In the genomic region with DNA sequence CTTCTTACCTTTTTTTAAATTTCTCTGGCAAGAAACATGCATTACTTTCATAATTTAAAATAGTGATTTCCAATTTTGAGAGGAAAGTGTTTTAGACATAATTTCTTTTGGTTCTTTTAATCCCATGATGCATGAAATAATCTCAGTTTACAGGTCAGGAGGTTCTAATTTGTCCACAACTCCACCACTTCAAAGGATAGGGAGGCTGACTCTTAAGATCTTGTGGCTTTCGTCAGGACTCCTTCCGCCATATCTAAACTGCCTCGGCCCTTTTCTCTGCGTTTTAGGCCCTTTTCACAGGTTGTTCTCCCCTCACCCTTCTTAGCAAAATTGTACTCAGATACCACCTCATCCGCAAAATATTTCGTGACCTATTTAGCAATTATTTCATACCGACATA, we compare ENCODE assay signal across 22 cellular contexts. TPM values are rescaled to one million over a fixed set of nuclear protein-coding genes. Genes with fewer than 3 reads are reported as not detected.
DNase-seq lines count a peak whose midpoint lies in the region; ATAC-seq and TF ChIP-seq lines count a peak whose summit lies in the region.
"Had no signal": no experiment of that assay in that cellular context is flagged by ENCODE, and none has a peak within 500 bp of the region (broad histone marks: within the 10 kb centered on the region; RNA-seq: fewer than 3 reads in every experiment).

No MANE protein-coding gene starts in this region.

- H3K4me1 Mint-ChIP-seq in natural killer cell (peaks cover 23 to 33% of the 10 kb centered on the region in 2 donors), WTC11 (peaks cover 2% of the 10 kb centered on the region; the same call in 1 of the 2 replicates), immature natural killer cell (peaks cover 26 to 51% of the 10 kb centered on the region in 2 donors)
- peaks cover 7 to 13% of the 10 kb centered on the region in 2 donors for H3K4me1 Mint-ChIP-seq in natural killer cell treated with Interleukin-12 subunit alpha and Interleukin-12 subunit beta and Interleukin-15 and Interleukin-18, amount 100 ng/mL, for 72 hours (ENCODE audit: low read depth in 2 of 2)

- no peak overlapping the region for H3K4me3 ChIP-seq in suprapubic skin
- H3K4me3 ChIP-seq: MG63 had no signal

- TF ChIP-seq CTCF in natural killer cell (IDR thresholded peaks at IDR 0.05), result no peak
- no peak for TF ChIP-seq CTCF in WTC11 (IDR thresholded peaks at IDR 0.05)
- TF ChIP-seq CTCF in suprapubic skin (IDR thresholded peaks at IDR 0.05), result no peak

- H3K9me3 Mint-ChIP-seq in natural killer cell (no peaks in the 10 kb centered on the region), WTC11 (no peaks in the 10 kb centered on the region), immature natural killer cell (no peaks in the 10 kb centered on the region)
- no peaks in the 10 kb centered on the region for H3K9me3 Mint-ChIP-seq in natural killer cell treated with Interleukin-12 subunit alpha and Interleukin-12 subunit beta and Interleukin-15 and Interleukin-18, amount 100 ng/mL, for 72 hours

- H3K27ac ChIP-seq in suprapubic skin, result no peak overlapping the region

- no peaks in the 10 kb centered on the region for H3K9me3 ChIP-seq in suprapubic skin
- H3K9me3 ChIP-seq: MG63, SK-N-SH had no signal

- TF ChIP-seq POLR2A in suprapubic skin (IDR thresholded peaks at IDR 0.05), result no peak

- WGBS in suprapubic skin, result 95% methylated on average over 7 of the region's 7 CpGs

- H3K27ac Mint-ChIP-seq in natural killer cell (peak overlapping the region; percentile 65 to 90), WTC11 (peak overlapping the region; percentile 19), immature natural killer cell (peak overlapping the region; percentile 51 to 90 (median 73))
- peak overlapping the region in 1 of 2 donors; percentile 16 for H3K27ac Mint-ChIP-seq in natural killer cell treated with Interleukin-12 subunit alpha and Interleukin-12 subunit beta and Interleukin-15 and Interleukin-18, amount 100 ng/mL, for 72 hours

- H3K4me1 ChIP-seq in suprapubic skin, result peaks cover 12% of the 10 kb centered on the region

- peaks cover 10% of the 10 kb centered on the region for H3K36me3 ChIP-seq in suprapubic skin

- H3K27me3 ChIP-seq in suprapubic skin, result no peaks in the 10 kb centered on the region
- H3K27me3 ChIP-seq: MG63 had no signal

- CTCF ChIA-PET in WTC11 (lab: Charles Lee), result no interaction called here

- H3K36me3 Mint-ChIP-seq in natural killer cell, result no peaks in the 10 kb centered on the region
- H3K36me3 Mint-ChIP-seq in natural killer cell treated with Interleukin-12 subunit alpha and Interleukin-12 subunit beta and Interleukin-15 and Interleukin-18, amount 100 ng/mL, for 72 hours, result no peaks in the 10 kb centered on the region
- H3K36me3 Mint-ChIP-seq in WTC11, result peaks cover 14% of the 10 kb centered on the region
- H3K36me3 Mint-ChIP-seq in immature natural killer cell, result no peaks in the 10 kb centered on the region

- no peaks in the 10 kb centered on the region for H3K27me3 Mint-ChIP-seq in natural killer cell (ENCODE audit: low read depth in 2 of 2)
- no peaks in the 10 kb centered on the region for H3K27me3 Mint-ChIP-seq in natural killer cell treated with Interleukin-12 subunit alpha and Interleukin-12 subunit beta and Interleukin-15 and Interleukin-18, amount 100 ng/mL, for 72 hours
- H3K27me3 Mint-ChIP-seq in WTC11 (ENCODE audit: low read depth), result no peaks in the 10 kb centered on the region
- peaks cover 0 to 2% (median 0%) of the 10 kb centered on the region in 3 donors for H3K27me3 Mint-ChIP-seq in immature natural killer cell (ENCODE audit: low read depth in 3 of 3)

- H3K4me3 Mint-ChIP-seq in natural killer cell, result peak overlapping the region; percentile 0
- no peak overlapping the region for H3K4me3 Mint-ChIP-seq in natural killer cell treated with Interleukin-12 subunit alpha and Interleukin-12 subunit beta and Interleukin-15 and Interleukin-18, amount 100 ng/mL, for 72 hours
- no peak overlapping the region for H3K4me3 Mint-ChIP-seq in WTC11
- peak overlapping the region in 4 of 5 donors; percentile 1 to 58 (median 32) for H3K4me3 Mint-ChIP-seq in immature natural killer cell

- POLR2A ChIA-PET in WTC11 (lab: Charles Lee), result interaction anchor here (0.7 kb wide), 1 partner anchor 192 kb away, joined by 3 read pairs; no protein-coding TSS in a partner anchor

- peak in 2 of 3 donors; percentile 50 to 54 for ATAC-seq in natural killer cell
- no peak for ATAC-seq in natural killer cell treated with Interleukin-12 subunit alpha and Interleukin-12 subunit beta and Interleukin-15 and Interleukin-18, amount 100 ng/mL, for 72 hours
- ATAC-seq in WTC11, result no peak
- ATAC-seq: PC-3 had no signal

- DNase-seq in natural killer cell, result no peak
- no peak for DNase-seq in natural killer cell treated with Interleukin-12 subunit alpha and Interleukin-12 subunit beta and Interleukin-15 and Interleukin-18, amount 100 ng/mL, for 72 hours (ENCODE audit: low spot score)
- no peak for DNase-seq in WTC11 (ENCODE audit: low spot score)
- DNase-seq in immature natural killer cell, result no peak
- DNase-seq in activated CD4-positive, CD25-positive, alpha-beta regulatory T cell treated with anti-CD3 and anti-CD28 coated beads, Interleukin-2, amount 50 U/mL, for 72 hours, result no peak
- DNase-seq in suprapubic skin (ENCODE audit: low spot score in 2 of 2), result no peak
- DNase-seq in germinal center (ENCODE audit: low spot score), result no peak
- DNase-seq: C1 segment of cervical spinal cord; Calu3; DMS79 treated with DMSO at 0.1 percent for 48 hours; GF-D8; KBM-7; MG63; NCI-H1105 treated with DMSO at 0.1 percent for 48 hours; NCI-H146; NCI-H1930; NCI-H446 treated with DMSO at 0.1 percent for 48 hours; NCI-H526; NCI-H82; NK-92 treated with Interleukin-12 subunit alpha and Interleukin-12 subunit beta, amount 100 ng/mL, for 24 hours; PC-3; SK-N-SH had no signal

- intact Hi-C loops in natural killer cell (cut with micrococcal nuclease), result no loop called here

- TF ChIP-seq EP300 in suprapubic skin (IDR thresholded peaks at IDR 0.05), result no peak

TF ChIP-seq in WTC11, 78 proteins besides CTCF, POLR2A, EP300 and RAD21:
- no peak for TF ChIP-seq FOXP4 (CRISPR knock-in tag; IDR thresholded peaks at IDR 0.05)
- TF ChIP-seq ZNF671 (CRISPR knock-in tag; IDR thresholded peaks at IDR 0.05), result no peak
- TF ChIP-seq GTF2I (CRISPR knock-in tag; conservative IDR thresholded peaks at IDR 0.05), result no peak

RNA-seq across cellular contexts. Expression of gene DYNC1LI1, which starts 8.0 kb away (rescaled TPM):
- total RNA-seq in natural killer cell (10 to 100 TPM; 35.9 to 49.2 (median 39.9) TPM), WTC11 (2021) (38.9 to 43.6 TPM (median 42.8 TPM) in 3 replicates), suprapubic skin (10 to 100 TPM; 63.7 to 86.0 (median 69.7) TPM)
- total RNA-seq in natural killer cell treated with Interleukin-12 subunit alpha and Interleukin-12 subunit beta and Interleukin-15 and Interleukin-18, amount 100 ng/mL, for 72 hours, result 10 to 100 TPM; 38.8 to 45.4 TPM
- polyA plus RNA-seq in immature natural killer cell, result 10 to 100 TPM; 25.4 to 30.8 (median 26.8) TPM

RNA-seq across cellular contexts. Expression of gene CMTM6, which starts 60.0 kb away (rescaled TPM):
- total RNA-seq in natural killer cell (10 to 100 TPM; 57.4 to 63.6 (median 59.5) TPM), WTC11 (2021) (36.0 to 42.3 TPM (median 39.3 TPM) in 3 replicates), suprapubic skin (100 to 1,000 TPM in 2 of 4 donors, 10 to 100 TPM in 2; 36.0 to 131 (median 110) TPM)
- total RNA-seq in natural killer cell treated with Interleukin-12 subunit alpha and Interleukin-12 subunit beta and Interleukin-15 and Interleukin-18, amount 100 ng/mL, for 72 hours, result 10 to 100 TPM; 48.6 to 83.0 TPM
- 100 to 1,000 TPM in 2 of 3 donors, 10 to 100 TPM in 1; 92.6 to 153 (median 114) TPM for polyA plus RNA-seq in immature natural killer cell

Comparison
In these comparisons a context has a peak if more than half of its experiments do, and no peak if none do; other contexts are left out.
1. ATAC-seq: peak in natural killer cell (2 of 3); none in natural killer cell treated with Interleukin-12 subunit alpha and Interleukin-12 subunit beta and Interleukin-15 and Interleukin-18, amount 100 ng/mL, for 72 hours (0 of 2) and WTC11 (single experiment).
2. H3K4me3 Mint-ChIP-seq: peak in natural killer cell (single experiment) and immature natural killer cell (4 of 5); none in natural killer cell treated with Interleukin-12 subunit alpha and Interleukin-12 subunit beta and Interleukin-15 and Interleukin-18, amount 100 ng/mL, for 72 hours (single experiment) and WTC11 (single experiment).